Comparison of ENCODE assay signal across 8 cellular contexts in genomic region chr20:10219452-10219791, GRCh38. TPM values are rescaled to one million over a fixed set of nuclear protein-coding genes. Genes with fewer than 3 reads are reported as not detected.
A peak's percentile ranks its signal among the peaks of the same experiment; 100 is the strongest.
DNase-seq lines count a peak whose midpoint lies in the region; ATAC-seq and TF ChIP-seq lines count a peak whose summit lies in the region.

No MANE protein-coding gene starts in this region.

- H3K9me3 ChIP-seq in colonic mucosa, result no peaks in the 10 kb centered on the region

- H3K36me3 ChIP-seq in GM06990 (ENCODE audit: control insufficient read depth, insufficient read depth, low read length) (no peaks in the 10 kb centered on the region), colonic mucosa (no peaks in the 10 kb centered on the region)

- no peaks in the 10 kb centered on the region for H3K27me3 ChIP-seq in GM06990 (replicated peaks; ENCODE audit: control insufficient read depth, insufficient read depth, low read length)
- H3K27me3 ChIP-seq in colonic mucosa, result peaks cover 14% of the 10 kb centered on the region

- H3K9ac ChIP-seq in colonic mucosa (ENCODE audit: low read depth in 2 of 2, low read length in 2 of 2), result no peak overlapping the region

- H3K4me3 ChIP-seq in GM06990 (replicated peaks; ENCODE audit: low read depth, low read length), result no peak overlapping the region
- H3K4me3 ChIP-seq in colonic mucosa, result no peak overlapping the region

- ATAC-seq in HG02970 (IDR thresholded peaks at IDR 0.05; ENCODE audit: low FRiP score, unreplicated experiment) (peak; percentile 82), left colon (peak; percentile 96)

- no peaks in the 10 kb centered on the region for H3K4me1 ChIP-seq in colonic mucosa

- intact Hi-C loops in colonic mucosa (cut with DNase I), result no loop called here
- intact Hi-C loops in left colon (cut with DNase I, micrococcal nuclease), result no loop called here

- TF ChIP-seq CTCF in GM06990 (IDR thresholded peaks at IDR 0.05; ENCODE audit: insufficient read depth, low read length, poor library complexity, severe bottlenecking) (no peak), colonic mucosa (IDR thresholded peaks at IDR 0.05) (no peak)

- peak; percentile 50 for DNase-seq in GM06990 (ENCODE audit: extremely low read depth, insufficient read length)
- peak; percentile 62 for DNase-seq in NCI-H2227 treated with DMSO at 0.1 percent for 48 hours (lab: John Stamatoyannopoulos, UW)
- peak; percentile 32 to 35 for DNase-seq in activated CD4-positive, alpha-beta T cell treated with anti-CD3 and anti-CD28 coated beads for 4 hours
- peak; percentile 62 for DNase-seq in colonic mucosa
- peak in 1 of 2 donors; percentile 76 for DNase-seq in left colon
- peak; percentile 9 to 59 for DNase-seq in stimulated activated CD4-positive, alpha-beta T cell treated with anti-CD3 and anti-CD28 coated beads, Interleukin-4, amount 100 ng/mL, for 4 hours
- no peak for DNase-seq in NK-92 treated with Interleukin-12 subunit alpha and Interleukin-12 subunit beta, amount 100 ng/mL, for 24 hours (lab: John Stamatoyannopoulos, UW)

- no peak overlapping the region for H3K27ac ChIP-seq in colonic mucosa

RNA-seq across cellular contexts. Expression of gene SNAP25, which starts 0.8 kb away (rescaled TPM):
- total RNA-seq in colonic mucosa (1 to 10 TPM in 1 of 2 donors, under 1 TPM in 1; 0.67 to 2.2 TPM), left colon (1 to 10 TPM in 1 of 2 donors, under 1 TPM in 1; 0.76 to 1.7 TPM)
